Comparison of ENCODE assay signal across 1 cellular context in genomic region chr15:74434260-74434915, GRCh38.
TF ChIP-seq lines count a peak whose summit lies in the region.

No MANE protein-coding gene starts in this region.

TF ChIP-seq in H1, 55 proteins besides CTCF, POLR2A, EP300 and RAD21:
- TF ChIP-seq CHD7 (IDR thresholded peaks at IDR 0.05; ENCODE audit: insufficient replicate concordance, low read length): no peak
